In genomic region chr19:18286973-18287635, GRCh38 we compare ENCODE assay signal across 1 cellular context.
A peak's percentile ranks its signal among the peaks of the same experiment; 100 is the strongest.
TF ChIP-seq lines count a peak whose summit lies in the region.

No MANE protein-coding gene starts in this region.

TF ChIP-seq in HepG2, 621 proteins besides CTCF, POLR2A, EP300 and RAD21:
- TF ChIP-seq NCOA5 (CRISPR knock-in tag; IDR thresholded peaks at IDR 0.05) = no peak
- no peak for TF ChIP-seq ZNF136 (CRISPR knock-in tag; IDR thresholded peaks at IDR 0.05; ENCODE audit: low read depth)
- peak; percentile 56; the same call in 1 of the 2 replicates for TF ChIP-seq ZMYM3 (CRISPR knock-in tag; IDR thresholded peaks at IDR 0.05)
- no peak for TF ChIP-seq PRDM10 (CRISPR knock-in tag; IDR thresholded peaks at IDR 0.05; ENCODE audit: low read depth)
- no peak for TF ChIP-seq FLYWCH1 (CRISPR knock-in tag; IDR thresholded peaks at IDR 0.05)
TF ChIP-seq in HepG2: peak in this region for 1.
